Comparison of ENCODE assay signal across 19 cellular contexts in the genomic region with DNA sequence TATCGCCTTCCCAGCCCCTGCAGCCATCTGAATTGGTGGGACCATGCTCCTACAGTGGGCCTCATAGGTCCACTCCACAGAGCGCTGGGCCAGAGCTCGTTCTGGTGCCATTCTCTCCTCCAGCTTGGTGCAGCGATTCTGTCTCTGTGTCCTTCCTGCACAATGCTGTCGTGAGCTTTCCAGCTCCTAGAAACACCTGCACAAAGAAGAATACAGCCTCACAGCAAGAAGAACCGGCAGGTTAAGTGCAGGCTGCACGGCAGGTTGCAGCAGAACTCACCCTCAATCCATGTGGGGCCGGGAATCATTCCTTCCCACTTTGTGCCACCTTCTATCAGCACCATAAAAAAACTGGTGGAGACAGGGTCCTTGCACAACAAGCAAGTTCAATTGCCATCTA.
DNase-seq lines count a peak whose midpoint lies in the region; ATAC-seq and TF ChIP-seq lines count a peak whose summit lies in the region.
"Had no signal": no experiment of that assay in that cellular context is flagged by ENCODE, and none has a peak within 500 bp of the region (broad histone marks: within the 10 kb centered on the region; RNA-seq: fewer than 3 reads in every experiment).

No MANE protein-coding gene starts in this region.

- H3K27ac Mint-ChIP-seq in activated T-helper 1 cell treated with anti-CD3 and anti-CD28 coated beads, Interleukin-12 subunit alpha, Interleukin-12 subunit beta, Interleukin-2, Interleukin-4 antibody, amounts not matched to agents 30 ng/mL and 10 ng/mL and 1 ng/mL, durations not matched to agents 14 hours and 24 hours and 36 hours = peak overlapping the region; percentile 89
- H3K27ac Mint-ChIP-seq: dendritic cell treated with granulocyte-macrophage colony-stimulating factor and Interleukin-4, amounts not matched to agents 40 ng/mL and 50 ng/mL, for 4 days had no signal

- no peaks in the 10 kb centered on the region for H3K36me3 Mint-ChIP-seq in activated T-helper 1 cell treated with anti-CD3 and anti-CD28 coated beads, Interleukin-12 subunit alpha, Interleukin-12 subunit beta, Interleukin-2, Interleukin-4 antibody, amounts not matched to agents 30 ng/mL and 10 ng/mL and 1 ng/mL, durations not matched to agents 14 hours and 24 hours and 36 hours (ENCODE audit: low read depth)

- H3K4me3 ChIP-seq in GM06990 (replicated peaks; ENCODE audit: low read depth, low read length) = no peak overlapping the region
- H3K4me3 ChIP-seq: hepatocyte, mucosa of descending colon, vagina had no signal

- peaks cover 6% of the 10 kb centered on the region for H3K9me3 Mint-ChIP-seq in activated T-helper 1 cell treated with anti-CD3 and anti-CD28 coated beads, Interleukin-12 subunit alpha, Interleukin-12 subunit beta, Interleukin-2, Interleukin-4 antibody, amounts not matched to agents 30 ng/mL and 10 ng/mL and 1 ng/mL, durations not matched to agents 14 hours and 24 hours and 36 hours

- intact Hi-C loops in activated T-helper 1 cell treated with anti-CD3 and anti-CD28 coated beads, Interleukin-12 subunit alpha, Interleukin-12 subunit beta, Interleukin-2, Interleukin-4 antibody, amounts not matched to agents 30 ng/mL and 10 ng/mL and 1 ng/mL, durations not matched to agents 14 hours and 24 hours and 36 hours (cut with micrococcal nuclease) = loop anchor here (1.0 to 10.0 kb wide), 13 partner anchors 11 to 506 kb away; a partner anchor contains a TSS
- intact Hi-C loops in cardiac septum (cut with DNase I) (no loop called here), posterior vena cava (cut with DNase I) (no loop called here)

- H3K4me3 Mint-ChIP-seq in activated T-helper 1 cell treated with anti-CD3 and anti-CD28 coated beads, Interleukin-12 subunit alpha, Interleukin-12 subunit beta, Interleukin-2, Interleukin-4 antibody, amounts not matched to agents 30 ng/mL and 10 ng/mL and 1 ng/mL, durations not matched to agents 14 hours and 24 hours and 36 hours = peak overlapping the region; percentile 23
- H3K4me3 Mint-ChIP-seq: dendritic cell treated with granulocyte-macrophage colony-stimulating factor and Interleukin-4, amounts not matched to agents 40 ng/mL and 50 ng/mL, for 4 days had no signal

- no peak for TF ChIP-seq CTCF in GM06990 (IDR thresholded peaks at IDR 0.05; ENCODE audit: insufficient read depth, low read length, poor library complexity, severe bottlenecking)

- DNase-seq in GM06990 (ENCODE audit: extremely low read depth, insufficient read length) (peak; percentile 58), cardiac septum (ENCODE audit: low spot score) (no peak), SIG-M5 (lab: John Stamatoyannopoulos, UW) (no peak), posterior vena cava (ENCODE audit: low spot score) (no peak)
- no peak for DNase-seq in activated T-helper 1 cell treated with anti-CD3 and anti-CD28 coated beads, Interleukin-12 subunit alpha, Interleukin-12 subunit beta, Interleukin-2, Interleukin-4 antibody, amounts not matched to agents 30 ng/mL and 10 ng/mL and 1 ng/mL, durations not matched to agents 14 hours and 24 hours and 36 hours (ENCODE audit: low spot score)
- DNase-seq: activated CD4-positive, alpha-beta T cell treated with anti-CD3 and anti-CD28 coated beads for 1 hour; activated gamma-delta T cell; kidney glomerular epithelial cell; mucosa of descending colon; NCI-H2029 treated with DMSO at 0.1 percent for 48 hours; NCI-H774; small intestine; stimulated activated naive CD4-positive, alpha-beta T cell had no signal

- peaks cover 71% of the 10 kb centered on the region for H3K4me1 Mint-ChIP-seq in activated T-helper 1 cell treated with anti-CD3 and anti-CD28 coated beads, Interleukin-12 subunit alpha, Interleukin-12 subunit beta, Interleukin-2, Interleukin-4 antibody, amounts not matched to agents 30 ng/mL and 10 ng/mL and 1 ng/mL, durations not matched to agents 14 hours and 24 hours and 36 hours (ENCODE audit: low read depth)

- no peaks in the 10 kb centered on the region for H3K27me3 Mint-ChIP-seq in activated T-helper 1 cell treated with anti-CD3 and anti-CD28 coated beads, Interleukin-12 subunit alpha, Interleukin-12 subunit beta, Interleukin-2, Interleukin-4 antibody, amounts not matched to agents 30 ng/mL and 10 ng/mL and 1 ng/mL, durations not matched to agents 14 hours and 24 hours and 36 hours (ENCODE audit: insufficient read depth)
- H3K27me3 Mint-ChIP-seq: dendritic cell treated with granulocyte-macrophage colony-stimulating factor and Interleukin-4, amounts not matched to agents 40 ng/mL and 50 ng/mL, for 4 days had no signal

- H3K36me3 ChIP-seq in GM06990 (ENCODE audit: control insufficient read depth, insufficient read depth, low read length) = no peaks in the 10 kb centered on the region
- H3K36me3 ChIP-seq: vagina had no signal

- H3K27me3 ChIP-seq in GM06990 (replicated peaks; ENCODE audit: control insufficient read depth, insufficient read depth, low read length) = no peaks in the 10 kb centered on the region
- H3K27me3 ChIP-seq: hepatocyte, vagina had no signal

- ATAC-seq in GM18868 (IDR thresholded peaks at IDR 0.05; ENCODE audit: unreplicated experiment) (peak; percentile 0), HG02943 (IDR thresholded peaks at IDR 0.05; ENCODE audit: low read depth, unreplicated experiment) (peak; percentile 1), GM21737 (IDR thresholded peaks at IDR 0.05; ENCODE audit: unreplicated experiment) (no peak)
